In the genomic region with DNA sequence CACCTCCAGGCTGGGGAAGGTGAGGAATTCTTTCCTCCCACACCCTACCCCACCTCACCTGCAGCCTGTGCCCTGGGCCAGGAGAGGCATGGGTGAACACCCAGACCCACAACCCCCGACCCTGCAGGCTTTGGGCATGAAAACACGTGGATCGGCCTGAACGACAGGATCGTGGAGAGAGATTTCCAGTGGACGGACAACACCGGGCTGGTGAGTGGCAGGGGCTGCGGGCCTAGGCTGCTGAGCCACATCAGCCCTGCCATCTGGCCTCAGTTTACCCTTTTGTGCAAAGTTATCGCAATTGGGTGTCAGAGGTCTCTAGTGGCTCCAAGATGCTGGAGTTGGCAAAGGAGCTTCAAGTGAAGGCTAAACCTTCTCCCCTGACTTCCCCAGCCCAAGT, we compare ENCODE assay signal across 39 cellular contexts. TPM values are rescaled to one million over a fixed set of nuclear protein-coding genes. Genes with fewer than 3 reads are reported as not detected.
"Had no signal": no experiment of that assay in that cellular context is flagged by ENCODE, and none has a peak within 500 bp of the region (broad histone marks: within the 10 kb centered on the region; RNA-seq: fewer than 3 reads in every experiment).

No MANE protein-coding gene starts in this region.

- H3K27ac ChIP-seq: KMS-11 had no signal

- H3K4me2 ChIP-seq: KMS-11 had no signal

- H3K36me3 ChIP-seq: MG63 had no signal

- H3K4me3 ChIP-seq: MG63 had no signal

- H3K9ac ChIP-seq: KMS-11 had no signal

- DNase-seq: Karpas-422, Kasumi-1, KG1, MG63, MM.1S, MV-4-11, NCI-H1048, NCI-H1092, NCI-H1092 treated with DMSO at 0.1 percent for 48 hours, NCI-H1105, NCI-H1105 treated with DMSO at 0.1 percent for 48 hours, NCI-H1417, NCI-H1417 treated with DMSO at 0.1 percent for 48 hours, NCI-H1436, NCI-H1436 treated with DMSO at 0.1 percent for 48 hours, NCI-H146, NCI-H1694, NCI-H1694 treated with DMSO at 0.1 percent for 48 hours, NCI-H187, NCI-H187 treated with DMSO at 0.1 percent for 48 hours, NCI-H1930, NCI-H2029, NCI-H2029 treated with DMSO at 0.1 percent for 48 hours, NCI-H2081, NCI-H2081 treated with DMSO at 0.1 percent for 48 hours, NCI-H2107, NCI-H2171, NCI-H2171 treated with DMSO at 0.1 percent for 48 hours, NCI-H2227 treated with DMSO at 0.1 percent for 48 hours, NCI-H226, NCI-H345, NCI-H446, NCI-H446 treated with DMSO at 0.1 percent for 48 hours, NCI-H510A, NCI-H510A treated with DMSO at 0.1 percent for 48 hours had no signal

RNA-seq across cellular contexts. Expression of a gene that starts 28.7 kb away (rescaled TPM):
- total RNA-seq: LHCN-M2, M059J, MCF 10A had no signal

RNA-seq across cellular contexts. Expression of a gene that starts 32.6 kb away (rescaled TPM):
- total RNA-seq: M059J, MCF 10A had no signal
